ENCODE assay signal across 8 cellular contexts in genomic region chr10:35462491-35462934, GRCh38.
DNase-seq lines count a peak whose midpoint lies in the region; ATAC-seq lines count a peak whose summit lies in the region.

No MANE protein-coding gene starts in this region.

- H3K4me1 Mint-ChIP-seq in CD4-positive, alpha-beta memory T cell: peaks cover 4 to 57% (median 23%) of the 10 kb centered on the region in 4 donors

- no peak for DNase-seq in CD4-positive, alpha-beta memory T cell
- peak; percentile 76 for DNase-seq in globus pallidus (ENCODE audit: low spot score)
- DNase-seq in NCI-H524 treated with DMSO at 0.1 percent for 48 hours (lab: John Stamatoyannopoulos, UW): no peak
- DNase-seq in CD1c-positive myeloid dendritic cell (ENCODE audit: extremely low spot score): no peak
- DNase-seq in stimulated activated CD4-positive, alpha-beta T cell treated with anti-CD3 and anti-CD28 coated beads, Interleukin-2, amount 100 ng/mL, for 24 hours: no peak
- DNase-seq in NCI-H187 treated with DMSO at 0.1 percent for 48 hours (lab: John Stamatoyannopoulos, UW): no peak

- no peaks in the 10 kb centered on the region for H3K9me3 Mint-ChIP-seq in CD4-positive, alpha-beta memory T cell

- CTCF ChIA-PET in CD4-positive, alpha-beta memory T cell (lab: Charles Lee; ENCODE audit: partially characterized antibody): interaction anchor here (0.9 to 1.4 kb wide), 2 partner anchors 15 to 267 kb away, joined by 3 to 4 read pairs; no protein-coding TSS in a partner anchor

- peaks cover 91% of the 10 kb centered on the region for H3K4me1 ChIP-seq in CD4-positive, alpha-beta memory T cell (ENCODE audit: insufficient read depth, low read length)

- H3K27ac Mint-ChIP-seq in CD4-positive, alpha-beta memory T cell: peak overlapping the region in 3 of 7 donors; percentile 48 to 84 (median 60)

- intact Hi-C loops in CD4-positive, alpha-beta memory T cell (cut with micrococcal nuclease): no loop called here

- no peak overlapping the region for H3K4me3 ChIP-seq in CD4-positive, alpha-beta memory T cell (ENCODE audit: low read length in 2 of 2)

- H3K4me3 Mint-ChIP-seq in CD4-positive, alpha-beta memory T cell: peak overlapping the region in 6 of 8 donors; percentile 9 to 67 (median 40)

- H3K36me3 Mint-ChIP-seq in CD4-positive, alpha-beta memory T cell: no peaks in the 10 kb centered on the region

- no peaks in the 10 kb centered on the region for H3K27me3 ChIP-seq in CD4-positive, alpha-beta memory T cell (ENCODE audit: insufficient read depth, low read length)

- no peaks in the 10 kb centered on the region for H3K36me3 ChIP-seq in CD4-positive, alpha-beta memory T cell (ENCODE audit: insufficient read depth, low read length)

- no peak overlapping the region for H3K27ac ChIP-seq in CD4-positive, alpha-beta memory T cell (ENCODE audit: low read depth, low read length)

- POLR2A ChIA-PET in CD4-positive, alpha-beta memory T cell (lab: Charles Lee; ENCODE audit: partially characterized antibody): no interaction called here

- H3K9me3 ChIP-seq in CD4-positive, alpha-beta memory T cell (ENCODE audit: control insufficient read depth in 1 of 2, low read length in 2 of 2): no peaks in the 10 kb centered on the region

- ATAC-seq in GM21367 (IDR thresholded peaks at IDR 0.05; ENCODE audit: unreplicated experiment) (peak; percentile 90), HG03460 (IDR thresholded peaks at IDR 0.05; ENCODE audit: unreplicated experiment) (peak; percentile 88)

- no peaks in the 10 kb centered on the region for H3K27me3 Mint-ChIP-seq in CD4-positive, alpha-beta memory T cell
